Comparison of ENCODE assay signal across 22 cellular contexts in genomic region chr7:94008537-94008936, GRCh38. TPM values are rescaled to one million over a fixed set of nuclear protein-coding genes. Genes with fewer than 3 reads are reported as not detected.
DNase-seq lines count a peak whose midpoint lies in the region; ATAC-seq, FAIRE-seq and TF ChIP-seq lines count a peak whose summit lies in the region.
"Had no signal": no experiment of that assay in that cellular context is flagged by ENCODE, and none has a peak within 500 bp of the region (broad histone marks: within the 10 kb centered on the region; RNA-seq: fewer than 3 reads in every experiment).

No MANE protein-coding gene starts in this region.

- peaks cover 2% of the 10 kb centered on the region for H3K27me3 ChIP-seq in astrocyte (ENCODE audit: insufficient read depth, low read length)
- H3K27me3 ChIP-seq: BLaER1 treated with 17β-estradiol and CSF1 and Interleukin-3, amounts not matched to agents 10 nM and 100 nM; tibial nerve had no signal

- peak; percentile 10 for DNase-seq in GM03348 (ENCODE audit: low spot score)
- DNase-seq in HS-5 (ENCODE audit: low read depth) = peak; percentile 20
- DNase-seq in astrocyte (ENCODE audit: low read depth) = peak; percentile 84
- peak; percentile 92 for DNase-seq in glomerular visceral epithelial cell (ENCODE audit: extremely low spot score)
- DNase-seq in NCI-H526 treated with DMSO at 0.1 percent for 48 hours (lab: John Stamatoyannopoulos, UW) = no peak
- no peak for DNase-seq in DMS153 treated with DMSO at 0.1 percent for 48 hours (lab: John Stamatoyannopoulos, UW; ENCODE audit: unreplicated experiment)
- no peak for DNase-seq in left cardiac atrium
- DNase-seq in stimulated activated effector memory CD8-positive, alpha-beta T cell treated with anti-CD3 and anti-CD28 coated beads, Interleukin-12 subunit alpha, Interleukin-12 subunit beta, amount 100 ng/mL, for 72 hours (ENCODE audit: low spot score in 2 of 2) = no peak
- DNase-seq: activated CD4-positive, CD25-positive, alpha-beta regulatory T cell treated with anti-CD3 and anti-CD28 coated beads, Interleukin-2, amount 50 U/mL, for 72 hours; activated T-cell treated with anti-CD3 and anti-CD28 coated beads for 4 hours; erythroblast; hippocampal formation; KG1; left ventricle myocardium superior; naive thymus-derived CD4-positive, alpha-beta T cell; NCI-H1930; NCI-H524 treated with DMSO at 0.1 percent for 48 hours; stimulated activated CD4-positive, alpha-beta T cell treated with anti-CD3 and anti-CD28 coated beads, Interleukin-1b, Interleukin-23, amount 100 ng/mL, for 48 hours; T-helper 17 cell had no signal

- no peak overlapping the region for H3K27ac ChIP-seq in astrocyte (ENCODE audit: low read depth, low read length)
- H3K27ac ChIP-seq: BLaER1 treated with 17β-estradiol and CSF1 and Interleukin-3, amounts not matched to agents 10 nM and 100 nM; tibial nerve had no signal

- FAIRE-seq in astrocyte (lab: Jason Lieb, UNC) = no peak
- FAIRE-seq: colon had no signal

- no peak overlapping the region for H3K4me3 Mint-ChIP-seq in astrocyte (ENCODE audit: unreplicated experiment)
- no peak overlapping the region for H3K4me3 Mint-ChIP-seq in stimulated activated effector memory CD8-positive, alpha-beta T cell treated with anti-CD3 and anti-CD28 coated beads, Interleukin-12 subunit alpha, Interleukin-12 subunit beta, amount 100 ng/mL, for 72 hours
- H3K4me3 Mint-ChIP-seq: naive thymus-derived CD4-positive, alpha-beta T cell; T-helper 17 cell had no signal

- no peak overlapping the region for H3K9ac ChIP-seq in astrocyte (ENCODE audit: low read length)
- H3K9ac ChIP-seq: BLaER1 treated with 17β-estradiol and CSF1 and Interleukin-3, amounts not matched to agents 10 nM and 100 nM had no signal

- TF ChIP-seq CTCF in astrocyte (IDR thresholded peaks at IDR 0.05; ENCODE audit: insufficient read depth, low read depth, low read length) = no peak

- no peak overlapping the region for H2AFZ ChIP-seq in astrocyte (ENCODE audit: low read depth, low read length)

- H3K79me2 ChIP-seq in astrocyte (ENCODE audit: insufficient read depth, low read length) = peaks cover 6% of the 10 kb centered on the region

- no peaks in the 10 kb centered on the region for H3K27me3 Mint-ChIP-seq in astrocyte (ENCODE audit: low read depth, unreplicated experiment)

- H3K27ac Mint-ChIP-seq in astrocyte (ENCODE audit: unreplicated experiment) = no peak overlapping the region
- H3K27ac Mint-ChIP-seq in stimulated activated effector memory CD8-positive, alpha-beta T cell treated with anti-CD3 and anti-CD28 coated beads, Interleukin-12 subunit alpha, Interleukin-12 subunit beta, amount 100 ng/mL, for 72 hours = no peak overlapping the region
- H3K27ac Mint-ChIP-seq: naive thymus-derived CD4-positive, alpha-beta T cell; T-helper 17 cell had no signal

- no peak for ATAC-seq in left cardiac atrium
- ATAC-seq in stimulated activated effector memory CD8-positive, alpha-beta T cell treated with anti-CD3 and anti-CD28 coated beads, Interleukin-12 subunit alpha, Interleukin-12 subunit beta, amount 100 ng/mL, for 72 hours = no peak
- ATAC-seq: left ventricle myocardium superior; naive thymus-derived CD4-positive, alpha-beta T cell; T-helper 17 cell had no signal

- peaks cover 7% of the 10 kb centered on the region for H3K9me3 Mint-ChIP-seq in astrocyte (ENCODE audit: unreplicated experiment)
- no peaks in the 10 kb centered on the region for H3K9me3 Mint-ChIP-seq in stimulated activated effector memory CD8-positive, alpha-beta T cell treated with anti-CD3 and anti-CD28 coated beads, Interleukin-12 subunit alpha, Interleukin-12 subunit beta, amount 100 ng/mL, for 72 hours

- H3K4me1 Mint-ChIP-seq in astrocyte (ENCODE audit: low read depth, unreplicated experiment) = no peaks in the 10 kb centered on the region
- H3K4me1 Mint-ChIP-seq in stimulated activated effector memory CD8-positive, alpha-beta T cell treated with anti-CD3 and anti-CD28 coated beads, Interleukin-12 subunit alpha, Interleukin-12 subunit beta, amount 100 ng/mL, for 72 hours = peaks cover 8% of the 10 kb centered on the region

- H3K9me3 ChIP-seq in astrocyte (ENCODE audit: insufficient read depth, low read depth, low read length) = no peaks in the 10 kb centered on the region
- H3K9me3 ChIP-seq: tibial nerve had no signal

- H3K36me3 Mint-ChIP-seq in astrocyte (ENCODE audit: low read depth, unreplicated experiment) = no peaks in the 10 kb centered on the region
- peaks cover 16% of the 10 kb centered on the region for H3K36me3 Mint-ChIP-seq in stimulated activated effector memory CD8-positive, alpha-beta T cell treated with anti-CD3 and anti-CD28 coated beads, Interleukin-12 subunit alpha, Interleukin-12 subunit beta, amount 100 ng/mL, for 72 hours

- no peak overlapping the region for H3K4me3 ChIP-seq in astrocyte (ENCODE audit: insufficient read depth, low read depth, low read length)
- H3K4me3 ChIP-seq: BLaER1 treated with 17β-estradiol and CSF1 and Interleukin-3, amounts not matched to agents 10 nM and 100 nM; tibial nerve had no signal

- intact Hi-C loops in left cardiac atrium (cut with DNase I) = loop anchor here in 1 of 2 donors (10.0 kb wide), 1 partner anchor 266 kb away; no protein-coding TSS in a partner anchor

- H3K4me2 ChIP-seq in astrocyte (ENCODE audit: low read length) = no peak overlapping the region
- H3K4me2 ChIP-seq: BLaER1 treated with 17β-estradiol and CSF1 and Interleukin-3, amounts not matched to agents 10 nM and 100 nM had no signal

- H3K4me1 ChIP-seq in astrocyte (ENCODE audit: insufficient read depth, low read length) = peaks cover 7% of the 10 kb centered on the region

- no peaks in the 10 kb centered on the region for H4K20me1 ChIP-seq in astrocyte (ENCODE audit: insufficient read depth, low read length)
- H4K20me1 ChIP-seq: BLaER1 treated with 17β-estradiol and CSF1 and Interleukin-3, amounts not matched to agents 10 nM and 100 nM had no signal

- no peaks in the 10 kb centered on the region for H3K36me3 ChIP-seq in astrocyte (ENCODE audit: insufficient read depth, low read length)
- H3K36me3 ChIP-seq: BLaER1 treated with 17β-estradiol and CSF1 and Interleukin-3, amounts not matched to agents 10 nM and 100 nM; tibial nerve had no signal

RNA-seq across cellular contexts. Expression of gene BET1, which starts 4.4 kb away (rescaled TPM):
- total RNA-seq in astrocyte = 37.4 and 38.0 TPM in 2 replicates
- total RNA-seq in left cardiac atrium = 10 to 100 TPM; 17.0 to 17.1 TPM

Comparison
In these comparisons a context has a peak if more than half of its experiments do, and no peak if none do; other contexts are left out.
1. DNase-seq: peak in GM03348 (single experiment), HS-5 (single experiment), astrocyte (single experiment) and glomerular visceral epithelial cell (single experiment); none in NCI-H526 treated with DMSO at 0.1 percent for 48 hours (single experiment), DMS153 treated with DMSO at 0.1 percent for 48 hours (single experiment), left cardiac atrium (single experiment) and stimulated activated effector memory CD8-positive, alpha-beta T cell treated with anti-CD3 and anti-CD28 coated beads, Interleukin-12 subunit alpha, Interleukin-12 subunit beta, amount 100 ng/mL, for 72 hours (0 of 2).